ENCODE assay signal across 1 cellular context in genomic region chr21:42878993-42879787, GRCh38.
A peak's percentile ranks its signal among the peaks of the same experiment; 100 is the strongest.
TF ChIP-seq lines count a peak whose summit lies in the region.

A gene with protein sequence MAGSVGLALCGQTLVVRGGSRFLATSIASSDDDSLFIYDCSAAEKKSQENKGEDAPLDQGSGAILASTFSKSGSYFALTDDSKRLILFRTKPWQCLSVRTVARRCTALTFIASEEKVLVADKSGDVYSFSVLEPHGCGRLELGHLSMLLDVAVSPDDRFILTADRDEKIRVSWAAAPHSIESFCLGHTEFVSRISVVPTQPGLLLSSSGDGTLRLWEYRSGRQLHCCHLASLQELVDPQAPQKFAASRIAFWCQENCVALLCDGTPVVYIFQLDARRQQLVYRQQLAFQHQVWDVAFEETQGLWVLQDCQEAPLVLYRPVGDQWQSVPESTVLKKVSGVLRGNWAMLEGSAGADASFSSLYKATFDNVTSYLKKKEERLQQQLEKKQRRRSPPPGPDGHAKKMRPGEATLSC (minus strand): TSS chr21:42879539. CDS start chr21:42879495, 44 bp downstream.

TF ChIP-seq in H1, 55 proteins besides CTCF, POLR2A, EP300 and RAD21:
- TF ChIP-seq EGR1 (IDR thresholded peaks at IDR 0.05; ENCODE audit: borderline replicate concordance, low read depth, low read length) (no peak), KDM1A (IDR thresholded peaks at IDR 0.05; ENCODE audit: borderline replicate concordance, low read length) (no peak), ASH2L (IDR thresholded peaks at IDR 0.05; ENCODE audit: low read length) (peak; percentile 60), TAF7 (optimal IDR thresholded peaks at IDR 0.05; ENCODE audit: borderline replicate concordance, low read depth, low read length) (peak; percentile 91), SRF (IDR thresholded peaks at IDR 0.05; ENCODE audit: low read depth, low read length) (peak; percentile 76), ZNF274 (IDR thresholded peaks at IDR 0.05; ENCODE audit: borderline replicate concordance, extremely low read depth, low read length) (no peak), SP4 (IDR thresholded peaks at IDR 0.05; ENCODE audit: low read length) (peak; percentile 50; the same call in 1 of the 2 replicates), GTF2F1 (IDR thresholded peaks at IDR 0.05; ENCODE audit: borderline replicate concordance, low read depth, low read length) (no peak; the same call in none of the 2 replicates), RBBP5 (IDR thresholded peaks at IDR 0.05; ENCODE audit: borderline replicate concordance, low read depth, low read length) (peak; percentile 83; the same call in 1 of the 2 replicates), TAF1 (IDR thresholded peaks at IDR 0.05; ENCODE audit: low read depth, low read length) (peak; percentile 98), SIN3A (conservative IDR thresholded peaks at IDR 0.05 in 1 of 2, IDR thresholded peaks at IDR 0.05 in 1 of 2; ENCODE audit: low read depth in 1 of 2, low read length in 2 of 2) (peak; percentile 92 to 99), RFX5 (IDR thresholded peaks at IDR 0.05; ENCODE audit: borderline replicate concordance, low read depth, low read length) (no peak), SUZ12 (IDR thresholded peaks at IDR 0.05; ENCODE audit: low read length) (no peak), MAFK (IDR thresholded peaks at IDR 0.05; ENCODE audit: low read depth, low read length) (no peak), JUN (IDR thresholded peaks at IDR 0.05; ENCODE audit: low read depth, low read length) (peak; percentile 62; the same call in 1 of the 2 replicates), ATF3 (IDR thresholded peaks at IDR 0.05; ENCODE audit: insufficient read depth, low read depth, low read length) (peak; percentile 95), EZH2 (IDR thresholded peaks at IDR 0.05; ENCODE audit: low read depth, low read length, severe bottlenecking) (no peak), KDM5A (IDR thresholded peaks at IDR 0.05; ENCODE audit: low read length) (peak; percentile 87), BCL11A (IDR thresholded peaks at IDR 0.05; ENCODE audit: low read depth in 2 of 2, low read length in 2 of 2) (no peak), TBP (IDR thresholded peaks at IDR 0.05; ENCODE audit: low read depth, low read length) (peak; percentile 97), BACH1 (IDR thresholded peaks at IDR 0.05; ENCODE audit: low read length) (0 out of 2 replicates have a peak, but pooled peaks have one; percentile 43), CHD1 (IDR thresholded peaks at IDR 0.05; ENCODE audit: low read depth, low read length) (no peak; the same call in 1 of the 2 replicates), RXRA (IDR thresholded peaks at IDR 0.05; ENCODE audit: insufficient read depth, low read depth, low read length) (no peak), YY1 (IDR thresholded peaks at IDR 0.05; ENCODE audit: low read depth, low read length) (peak; percentile 74; the same call in 1 of the 2 replicates), HDAC6 (IDR thresholded peaks at IDR 0.05; ENCODE audit: low read depth, low read length) (no peak), TEAD4 (IDR thresholded peaks at IDR 0.05; ENCODE audit: low read depth, low read length) (no peak), GABPA (IDR thresholded peaks at IDR 0.05; ENCODE audit: borderline replicate concordance, insufficient read depth, low read length) (peak; percentile 81; the same call in 1 of the 2 replicates), CTBP2 (IDR thresholded peaks at IDR 0.05; ENCODE audit: borderline replicate concordance, insufficient read depth, insufficient read length, low read length) (no peak), BRCA1 (IDR thresholded peaks at IDR 0.05; ENCODE audit: low read depth, low read length) (peak; percentile 60), CEBPB (IDR thresholded peaks at IDR 0.05; ENCODE audit: low read depth, low read length) (no peak), SAP30 (IDR thresholded peaks at IDR 0.05; ENCODE audit: insufficient read depth, insufficient replicate concordance, low read length) (peak; percentile 72), NRF1 (IDR thresholded peaks at IDR 0.05; ENCODE audit: low read depth, low read length) (peak; percentile 98), CREB1 (IDR thresholded peaks at IDR 0.05) (peak; percentile 100), HDAC2 (IDR thresholded peaks at IDR 0.05; ENCODE audit: borderline replicate concordance in 1 of 2, low read depth in 2 of 2, low read length in 2 of 2) (peak in 1 of 2 experiments; percentile 92; a peak in 1 of 4 replicates), POLR2AphosphoS5 (IDR thresholded peaks at IDR 0.05; ENCODE audit: low read depth, low read length) (peak; percentile 99), POU5F1 (IDR thresholded peaks at IDR 0.05; ENCODE audit: low read depth, low read length) (no peak), SP1 (IDR thresholded peaks at IDR 0.05; ENCODE audit: low read depth, low read length) (no peak), PHF8 (conservative IDR thresholded peaks at IDR 0.05; ENCODE audit: low read depth, low read length) (peak; percentile 96), TCF12 (IDR thresholded peaks at IDR 0.05; ENCODE audit: low read depth, low read length) (no peak), FOSL1 (IDR thresholded peaks at IDR 0.05; ENCODE audit: insufficient read depth, low read depth, low read length) (no peak), KDM4A (IDR thresholded peaks at IDR 0.05; ENCODE audit: low read depth, low read length, severe bottlenecking) (peak; percentile 98), CHD2 (IDR thresholded peaks at IDR 0.05; ENCODE audit: low read length) (no peak), SP2 (IDR thresholded peaks at IDR 0.05; ENCODE audit: low read length) (no peak), JUND (IDR thresholded peaks at IDR 0.05; ENCODE audit: low read length) (peak; percentile 60; the same call in 1 of the 2 replicates)
- TF ChIP-seq, protein P1, sequence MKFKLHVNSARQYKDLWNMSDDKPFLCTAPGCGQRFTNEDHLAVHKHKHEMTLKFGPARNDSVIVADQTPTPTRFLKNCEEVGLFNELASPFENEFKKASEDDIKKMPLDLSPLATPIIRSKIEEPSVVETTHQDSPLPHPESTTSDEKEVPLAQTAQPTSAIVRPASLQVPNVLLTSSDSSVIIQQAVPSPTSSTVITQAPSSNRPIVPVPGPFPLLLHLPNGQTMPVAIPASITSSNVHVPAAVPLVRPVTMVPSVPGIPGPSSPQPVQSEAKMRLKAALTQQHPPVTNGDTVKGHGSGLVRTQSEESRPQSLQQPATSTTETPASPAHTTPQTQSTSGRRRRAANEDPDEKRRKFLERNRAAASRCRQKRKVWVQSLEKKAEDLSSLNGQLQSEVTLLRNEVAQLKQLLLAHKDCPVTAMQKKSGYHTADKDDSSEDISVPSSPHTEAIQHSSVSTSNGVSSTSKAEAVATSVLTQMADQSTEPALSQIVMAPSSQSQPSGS (IDR thresholded peaks at IDR 0.05; ENCODE audit: low read length): peak; percentile 85; the same call in 1 of the 2 replicates
- TF ChIP-seq, protein P2, sequence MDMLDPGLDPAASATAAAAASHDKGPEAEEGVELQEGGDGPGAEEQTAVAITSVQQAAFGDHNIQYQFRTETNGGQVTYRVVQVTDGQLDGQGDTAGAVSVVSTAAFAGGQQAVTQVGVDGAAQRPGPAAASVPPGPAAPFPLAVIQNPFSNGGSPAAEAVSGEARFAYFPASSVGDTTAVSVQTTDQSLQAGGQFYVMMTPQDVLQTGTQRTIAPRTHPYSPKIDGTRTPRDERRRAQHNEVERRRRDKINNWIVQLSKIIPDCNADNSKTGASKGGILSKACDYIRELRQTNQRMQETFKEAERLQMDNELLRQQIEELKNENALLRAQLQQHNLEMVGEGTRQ (IDR thresholded peaks at IDR 0.05; ENCODE audit: low read length): peak; percentile 90
- TF ChIP-seq, protein P3, sequence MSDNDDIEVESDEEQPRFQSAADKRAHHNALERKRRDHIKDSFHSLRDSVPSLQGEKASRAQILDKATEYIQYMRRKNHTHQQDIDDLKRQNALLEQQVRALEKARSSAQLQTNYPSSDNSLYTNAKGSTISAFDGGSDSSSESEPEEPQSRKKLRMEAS (IDR thresholded peaks at IDR 0.05): peak; percentile 99
TF ChIP-seq in H1: peak in this region for 26.
